ENCODE assay signal across 1 cellular context in genomic region chr14:88825503-88825902, GRCh38.
TF ChIP-seq lines count a peak whose summit lies in the region.

No MANE protein-coding gene starts in this region.

TF ChIP-seq in GM12878, 131 proteins besides CTCF, POLR2A, EP300 and RAD21:
- TF ChIP-seq IRF5 (IDR thresholded peaks at IDR 0.05; ENCODE audit: borderline replicate concordance): no peak
- no peak for TF ChIP-seq MLLT1 (IDR thresholded peaks at IDR 0.05)
- no peak for TF ChIP-seq SUZ12 (IDR thresholded peaks at IDR 0.05; ENCODE audit: unreplicated experiment)
- TF ChIP-seq ZNF592 (IDR thresholded peaks at IDR 0.05): no peak
- no peak for TF ChIP-seq TCF7 (IDR thresholded peaks at IDR 0.05; ENCODE audit: borderline replicate concordance)
- no peak for TF ChIP-seq SMAD1 (IDR thresholded peaks at IDR 0.05; ENCODE audit: low read depth, partially characterized antibody)
- TF ChIP-seq SMC3 (IDR thresholded peaks at IDR 0.05; ENCODE audit: borderline replicate concordance, low read length): no peak
- TF ChIP-seq BRCA1 (IDR thresholded peaks at IDR 0.05; ENCODE audit: low read depth, low read length): no peak
